In genomic region chr14:50882932-50883826, GRCh38 we compare ENCODE assay signal across 1 cellular context.
TF ChIP-seq lines count a peak whose summit lies in the region.

No MANE protein-coding gene starts in this region.

TF ChIP-seq in IMR-90, 13 proteins besides CTCF, POLR2A, EP300 and RAD21:
- TF ChIP-seq ELK1 (IDR thresholded peaks at IDR 0.05; ENCODE audit: borderline replicate concordance, low read depth, low read length): no peak
- TF ChIP-seq SMC3 (IDR thresholded peaks at IDR 0.05; ENCODE audit: low read depth, low read length): no peak
- no peak for TF ChIP-seq FOS (IDR thresholded peaks at IDR 0.05; ENCODE audit: low read depth, low read length)
- no peak for TF ChIP-seq MAFK (IDR thresholded peaks at IDR 0.05; ENCODE audit: low read depth, low read length)
- no peak for TF ChIP-seq CEBPB (IDR thresholded peaks at IDR 0.05; ENCODE audit: low read depth, low read length)
- no peak for TF ChIP-seq BHLHE40 (IDR thresholded peaks at IDR 0.05; ENCODE audit: low read depth, low read length)
- TF ChIP-seq, protein P1, sequence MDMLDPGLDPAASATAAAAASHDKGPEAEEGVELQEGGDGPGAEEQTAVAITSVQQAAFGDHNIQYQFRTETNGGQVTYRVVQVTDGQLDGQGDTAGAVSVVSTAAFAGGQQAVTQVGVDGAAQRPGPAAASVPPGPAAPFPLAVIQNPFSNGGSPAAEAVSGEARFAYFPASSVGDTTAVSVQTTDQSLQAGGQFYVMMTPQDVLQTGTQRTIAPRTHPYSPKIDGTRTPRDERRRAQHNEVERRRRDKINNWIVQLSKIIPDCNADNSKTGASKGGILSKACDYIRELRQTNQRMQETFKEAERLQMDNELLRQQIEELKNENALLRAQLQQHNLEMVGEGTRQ (IDR thresholded peaks at IDR 0.05; ENCODE audit: low read depth, low read length): no peak
- no peak for TF ChIP-seq NFE2L2 (IDR thresholded peaks at IDR 0.05; ENCODE audit: low read depth, low read length)
- TF ChIP-seq MAZ (IDR thresholded peaks at IDR 0.05; ENCODE audit: borderline replicate concordance, low read depth, low read length): no peak
- TF ChIP-seq RCOR1 (IDR thresholded peaks at IDR 0.05; ENCODE audit: insufficient replicate concordance, low read length): no peak
- TF ChIP-seq MXI1 (IDR thresholded peaks at IDR 0.05; ENCODE audit: borderline replicate concordance, low read depth, low read length): no peak
- TF ChIP-seq CHD1 (IDR thresholded peaks at IDR 0.05; ENCODE audit: low read depth, low read length): no peak
- no peak for TF ChIP-seq RFX5 (IDR thresholded peaks at IDR 0.05; ENCODE audit: low read depth, low read length)
TF ChIP-seq in IMR-90: peak in this region for 0.
